Comparison of ENCODE assay signal across 1 cellular context in genomic region chr15:97680606-97681220, GRCh38.
TF ChIP-seq lines count a peak whose summit lies in the region.

No MANE protein-coding gene starts in this region.

TF ChIP-seq in HEK293, 187 proteins besides CTCF, POLR2A, EP300 and RAD21 (continued from another document):
- no peak for TF ChIP-seq PRDM6 (tag by site-specific recombination; IDR thresholded peaks at IDR 0.05)
